Comparison of ENCODE assay signal across 1 cellular context in genomic region chr22:27715078-27715477, GRCh38.
TF ChIP-seq lines count a peak whose summit lies in the region.

No MANE protein-coding gene starts in this region.

TF ChIP-seq in H1, 55 proteins besides CTCF, POLR2A, EP300 and RAD21 (continued from another document):
- TF ChIP-seq CHD7 (IDR thresholded peaks at IDR 0.05; ENCODE audit: insufficient replicate concordance, low read length) (no peak), RFX5 (IDR thresholded peaks at IDR 0.05; ENCODE audit: borderline replicate concordance, low read depth, low read length) (no peak), POU5F1 (IDR thresholded peaks at IDR 0.05; ENCODE audit: low read depth, low read length) (no peak), SP1 (IDR thresholded peaks at IDR 0.05; ENCODE audit: low read depth, low read length) (no peak), TAF7 (optimal IDR thresholded peaks at IDR 0.05; ENCODE audit: borderline replicate concordance, low read depth, low read length) (no peak), TAF1 (IDR thresholded peaks at IDR 0.05; ENCODE audit: low read depth, low read length) (no peak), PHF8 (conservative IDR thresholded peaks at IDR 0.05; ENCODE audit: low read depth, low read length) (no peak), ASH2L (IDR thresholded peaks at IDR 0.05; ENCODE audit: low read length) (no peak), SP2 (IDR thresholded peaks at IDR 0.05; ENCODE audit: low read length) (no peak), BCL11A (IDR thresholded peaks at IDR 0.05; ENCODE audit: low read depth in 2 of 2, low read length in 2 of 2) (no peak), CBX5 (IDR thresholded peaks at IDR 0.05; ENCODE audit: low read depth, low read length) (no peak), GTF2F1 (IDR thresholded peaks at IDR 0.05; ENCODE audit: borderline replicate concordance, low read depth, low read length) (no peak), GABPA (IDR thresholded peaks at IDR 0.05; ENCODE audit: borderline replicate concordance, insufficient read depth, low read length) (no peak)
- TF ChIP-seq, protein P1, sequence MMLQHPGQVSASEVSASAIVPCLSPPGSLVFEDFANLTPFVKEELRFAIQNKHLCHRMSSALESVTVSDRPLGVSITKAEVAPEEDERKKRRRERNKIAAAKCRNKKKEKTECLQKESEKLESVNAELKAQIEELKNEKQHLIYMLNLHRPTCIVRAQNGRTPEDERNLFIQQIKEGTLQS (IDR thresholded peaks at IDR 0.05; ENCODE audit: insufficient read depth, low read depth, low read length), result no peak
- TF ChIP-seq, protein P2, sequence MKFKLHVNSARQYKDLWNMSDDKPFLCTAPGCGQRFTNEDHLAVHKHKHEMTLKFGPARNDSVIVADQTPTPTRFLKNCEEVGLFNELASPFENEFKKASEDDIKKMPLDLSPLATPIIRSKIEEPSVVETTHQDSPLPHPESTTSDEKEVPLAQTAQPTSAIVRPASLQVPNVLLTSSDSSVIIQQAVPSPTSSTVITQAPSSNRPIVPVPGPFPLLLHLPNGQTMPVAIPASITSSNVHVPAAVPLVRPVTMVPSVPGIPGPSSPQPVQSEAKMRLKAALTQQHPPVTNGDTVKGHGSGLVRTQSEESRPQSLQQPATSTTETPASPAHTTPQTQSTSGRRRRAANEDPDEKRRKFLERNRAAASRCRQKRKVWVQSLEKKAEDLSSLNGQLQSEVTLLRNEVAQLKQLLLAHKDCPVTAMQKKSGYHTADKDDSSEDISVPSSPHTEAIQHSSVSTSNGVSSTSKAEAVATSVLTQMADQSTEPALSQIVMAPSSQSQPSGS (IDR thresholded peaks at IDR 0.05; ENCODE audit: low read length), result no peak
- TF ChIP-seq, protein P3, sequence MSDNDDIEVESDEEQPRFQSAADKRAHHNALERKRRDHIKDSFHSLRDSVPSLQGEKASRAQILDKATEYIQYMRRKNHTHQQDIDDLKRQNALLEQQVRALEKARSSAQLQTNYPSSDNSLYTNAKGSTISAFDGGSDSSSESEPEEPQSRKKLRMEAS (IDR thresholded peaks at IDR 0.05), result no peak
TF ChIP-seq in H1: peak in this region for 0.
